Comparison of ENCODE assay signal across 20 cellular contexts in genomic region chr2:168499500-168499899, GRCh38.
"Had no signal": no experiment of that assay in that cellular context is flagged by ENCODE, and none has a peak within 500 bp of the region (broad histone marks: within the 10 kb centered on the region; RNA-seq: fewer than 3 reads in every experiment).

No MANE protein-coding gene starts in this region.

- H3K4me1 ChIP-seq: colonic mucosa, neural progenitor cell, pancreas, tibial artery, upper lobe of left lung, uterus had no signal

- H3K27me3 ChIP-seq: colonic mucosa, gastrocnemius medialis, heart right ventricle, neural progenitor cell, pancreas, tibial artery, upper lobe of left lung, uterus had no signal

- H3K9ac ChIP-seq: neural progenitor cell had no signal

- H3K9me3 ChIP-seq: colonic mucosa, gastrocnemius medialis, mucosa of descending colon, pancreas, tibial artery, upper lobe of left lung, uterus had no signal

- DNase-seq: colonic mucosa; dermis blood vessel endothelial cell; gastrocnemius medialis; heart right ventricle; hypothalamus; kidney glomerular epithelial cell; mammary epithelial cell; mucosa of descending colon; occipital lobe; pancreas; right cardiac atrium; stimulated activated CD4-positive, alpha-beta T cell treated with anti-CD3 and anti-CD28 coated beads, Interleukin-4, amount 100 ng/mL, for 24 hours; tibial artery; upper lobe of left lung; uterus had no signal

- H3K27ac ChIP-seq: colonic mucosa, gastrocnemius medialis, heart right ventricle, neural progenitor cell, pancreas, tibial artery, upper lobe of left lung, uterus had no signal

- H3K4me3 ChIP-seq: colonic mucosa, gastrocnemius medialis, heart right ventricle, mucosa of descending colon, neural progenitor cell, pancreas, smooth muscle cell, tibial artery, upper lobe of left lung, uterus had no signal

- H2AFZ ChIP-seq: neural progenitor cell had no signal

- ATAC-seq: gastrocnemius medialis; heart right ventricle; mucosa of descending colon; natural killer cell treated with Interleukin-12 subunit alpha and Interleukin-12 subunit beta and Interleukin-15 and Interleukin-18, amount 100 ng/mL, for 72 hours; pancreas; right cardiac atrium; stimulated activated memory B cell treated with anti-CD40 and anti-IgM and Interleukin-4, amounts not matched to agents 10 μg/mL and 1 μg/mL and 100 μg/mL, for 72 hours had no signal

- H3K36me3 ChIP-seq: colonic mucosa, gastrocnemius medialis, heart right ventricle, neural progenitor cell, pancreas, tibial artery, upper lobe of left lung, uterus had no signal

- H3K4me2 ChIP-seq: neural progenitor cell, smooth muscle cell had no signal

- FAIRE-seq: islet of Langerhans, pancreas had no signal
